ENCODE assay signal across 21 cellular contexts in genomic region chr5:59445741-59446140, GRCh38.
DNase-seq lines count a peak whose midpoint lies in the region; ATAC-seq and TF ChIP-seq lines count a peak whose summit lies in the region.
"Had no signal": no experiment of that assay in that cellular context is flagged by ENCODE, and none has a peak within 500 bp of the region (broad histone marks: within the 10 kb centered on the region; RNA-seq: fewer than 3 reads in every experiment).

No MANE protein-coding gene starts in this region.

- no peaks in the 10 kb centered on the region for H3K4me1 Mint-ChIP-seq in HFFc6 (ENCODE audit: low read depth)
- H3K4me1 Mint-ChIP-seq in naive thymus-derived CD4-positive, alpha-beta T cell = peaks cover 0 to 2% (median 0%) of the 10 kb centered on the region in 7 donors

- H3K4me1 ChIP-seq in RWPE2 (ENCODE audit: insufficient read depth, poor library complexity, severe bottlenecking) = peaks cover 5% of the 10 kb centered on the region
- H3K4me1 ChIP-seq in naive thymus-derived CD4-positive, alpha-beta T cell (ENCODE audit: control insufficient read depth in 2 of 2, insufficient read depth in 2 of 2, low read length in 2 of 2) = no peaks in the 10 kb centered on the region
- H3K4me1 ChIP-seq: BLaER1 treated with 17β-estradiol and CSF1 and Interleukin-3, amounts not matched to agents 10 nM and 100 nM had no signal

- H3K27me3 Mint-ChIP-seq in HFFc6 (ENCODE audit: insufficient read depth) = peaks cover 2% of the 10 kb centered on the region; the same call in 1 of the 2 replicates
- H3K27me3 Mint-ChIP-seq in naive thymus-derived CD4-positive, alpha-beta T cell = peaks cover 0 to 12% (median 0%) of the 10 kb centered on the region in 5 donors
- H3K27me3 Mint-ChIP-seq: CD4-positive, alpha-beta T cell had no signal

- no peak overlapping the region for H3K27ac ChIP-seq in RWPE2 (ENCODE audit: poor library complexity, severe bottlenecking)
- H3K27ac ChIP-seq in naive thymus-derived CD4-positive, alpha-beta T cell (ENCODE audit: low read depth, low read length) = no peak overlapping the region
- H3K27ac ChIP-seq: BLaER1 treated with 17β-estradiol and CSF1 and Interleukin-3, amounts not matched to agents 10 nM and 100 nM had no signal

- no peaks in the 10 kb centered on the region for H3K27me3 ChIP-seq in RWPE2 (ENCODE audit: insufficient read depth, poor library complexity, severe bottlenecking)
- no peaks in the 10 kb centered on the region for H3K27me3 ChIP-seq in kidney epithelial cell (ENCODE audit: control insufficient read depth, insufficient read depth, low read length)
- H3K27me3 ChIP-seq in naive thymus-derived CD4-positive, alpha-beta T cell (ENCODE audit: control insufficient read depth in 2 of 2, insufficient read depth in 2 of 2, low read length in 2 of 2) = no peaks in the 10 kb centered on the region
- H3K27me3 ChIP-seq: BLaER1 treated with 17β-estradiol and CSF1 and Interleukin-3, amounts not matched to agents 10 nM and 100 nM had no signal

- H3K36me3 ChIP-seq in RWPE2 (ENCODE audit: low read depth) (no peaks in the 10 kb centered on the region), kidney epithelial cell (ENCODE audit: control insufficient read depth, insufficient read depth, low read length) (no peaks in the 10 kb centered on the region)
- no peaks in the 10 kb centered on the region for H3K36me3 ChIP-seq in naive thymus-derived CD4-positive, alpha-beta T cell (ENCODE audit: control insufficient read depth in 2 of 3, insufficient read depth in 3 of 3, low read length in 3 of 3)
- H3K36me3 ChIP-seq: BLaER1 treated with 17β-estradiol and CSF1 and Interleukin-3, amounts not matched to agents 10 nM and 100 nM had no signal

- no peak overlapping the region for H3K4me3 Mint-ChIP-seq in HFFc6
- no peak overlapping the region for H3K4me3 Mint-ChIP-seq in naive thymus-derived CD4-positive, alpha-beta T cell
- H3K4me3 Mint-ChIP-seq: CD4-positive, alpha-beta T cell had no signal

- POLR2A ChIA-PET in naive thymus-derived CD4-positive, alpha-beta T cell (lab: Charles Lee) = no interaction called here

- intact Hi-C loops in naive thymus-derived CD4-positive, alpha-beta T cell (cut with micrococcal nuclease) = no loop called here

- in situ Hi-C loops in ACHN (cut with HindIII; ENCODE audit: low pct_ligation_motif_present, low pct_unique_long_range_greater_than_20kb, low sequenced_read_pairs) = no loop called here

- TF ChIP-seq CTCF in RWPE2 (IDR thresholded peaks at IDR 0.05; ENCODE audit: poor library complexity, severe bottlenecking) (no peak), choroid plexus epithelial cell (conservative IDR thresholded peaks at IDR 0.05; ENCODE audit: low read depth, low read length) (no peak), kidney epithelial cell (IDR thresholded peaks at IDR 0.05; ENCODE audit: insufficient read depth, low read length, poor library complexity, severe bottlenecking) (no peak), HFFc6 (IDR thresholded peaks at IDR 0.05) (no peak)

- no peaks in the 10 kb centered on the region; the same call in 1 of the 2 replicates for H3K9me3 Mint-ChIP-seq in HFFc6
- peaks cover 0 to 4% (median 0%) of the 10 kb centered on the region in 11 donors for H3K9me3 Mint-ChIP-seq in naive thymus-derived CD4-positive, alpha-beta T cell
- H3K9me3 Mint-ChIP-seq: CD4-positive, alpha-beta T cell had no signal

- CTCF ChIA-PET in naive thymus-derived CD4-positive, alpha-beta T cell (lab: Charles Lee) = no interaction called here

- DNase-seq in ACHN (peak; percentile 81), RWPE2 (ENCODE audit: low spot score) (no peak), choroid plexus epithelial cell (ENCODE audit: low read depth) (peak; percentile 26), kidney epithelial cell (ENCODE audit: low read depth) (peak; percentile 54), HFFc6 (no peak), T1000 (lab: John Stamatoyannopoulos, UW) (no peak)
- no peak for DNase-seq in naive thymus-derived CD4-positive, alpha-beta T cell
- DNase-seq: AML-193; CD4-positive, alpha-beta T cell; Karpas-422; NCI-H1092 treated with DMSO at 0.1 percent for 48 hours; NCI-H1436; NCI-H187; NCI-H2081 treated with DMSO at 0.1 percent for 48 hours; NCI-H524 treated with DMSO at 0.1 percent for 48 hours; NCI-H774; Right ventricle myocardium superior had no signal

- ATAC-seq in RWPE2 (ENCODE audit: low read depth) (peak; percentile 61; the same call in 2 of the 3 replicates), esophagus mucosa (no peak)
- no peak for ATAC-seq in naive thymus-derived CD4-positive, alpha-beta T cell
- ATAC-seq: HepG2, PC-3 had no signal

- H3K9me3 ChIP-seq in RWPE2 (ENCODE audit: severe bottlenecking) = no peaks in the 10 kb centered on the region
- no peaks in the 10 kb centered on the region for H3K9me3 ChIP-seq in naive thymus-derived CD4-positive, alpha-beta T cell (ENCODE audit: control insufficient read depth in 2 of 3, low read length in 3 of 3)

- no peak overlapping the region for H3K27ac Mint-ChIP-seq in HFFc6
- no peak overlapping the region for H3K27ac Mint-ChIP-seq in naive thymus-derived CD4-positive, alpha-beta T cell
- H3K27ac Mint-ChIP-seq: CD4-positive, alpha-beta T cell had no signal

- H3K4me3 ChIP-seq in RWPE2 (ENCODE audit: severe bottlenecking) (no peak overlapping the region), choroid plexus epithelial cell (ENCODE audit: low read depth, low read length) (no peak overlapping the region), kidney epithelial cell (ENCODE audit: low read depth, low read length) (no peak overlapping the region)
- no peak overlapping the region for H3K4me3 ChIP-seq in naive thymus-derived CD4-positive, alpha-beta T cell (ENCODE audit: low read length)
- H3K4me3 ChIP-seq: BLaER1 treated with 17β-estradiol and CSF1 and Interleukin-3, amounts not matched to agents 10 nM and 100 nM had no signal

- no peaks in the 10 kb centered on the region for H3K36me3 Mint-ChIP-seq in HFFc6 (ENCODE audit: low read depth)
- no peaks in the 10 kb centered on the region for H3K36me3 Mint-ChIP-seq in naive thymus-derived CD4-positive, alpha-beta T cell

Comparison
In these comparisons a context has a peak if more than half of its experiments do, and no peak if none do; other contexts are left out.
1. DNase-seq: peak in ACHN (single experiment), choroid plexus epithelial cell (single experiment) and kidney epithelial cell (single experiment); none in RWPE2 (single experiment), HFFc6 (single experiment), naive thymus-derived CD4-positive, alpha-beta T cell (0 of 9) and T1000 (single experiment).